In genomic region chr15:78565097-78565950, GRCh38 we compare ENCODE assay signal across 8 cellular contexts.
DNase-seq lines count a peak whose midpoint lies in the region; ATAC-seq and TF ChIP-seq lines count a peak whose summit lies in the region.

Gene CHRNA5, plus strand, starts transcription at chr15:78565520. Its CDS starts 200 bp downstream, at chr15:78565720.

- peaks cover 19% of the 10 kb centered on the region for H3K4me1 Mint-ChIP-seq in memory B cell

- H3K27ac Mint-ChIP-seq in memory B cell, result peak within 1 kb of the TSS; percentile 74

- DNase-seq in AG10803 (ENCODE audit: low read depth) (peak; percentile 66), NCI-H524 treated with DMSO at 0.1 percent for 48 hours (lab: John Stamatoyannopoulos, UW) (peak; percentile 69), ecto neural progenitor cell (ENCODE audit: low spot score) (peak; percentile 98), memory B cell (ENCODE audit: low spot score in 2 of 2) (peak; percentile 18 to 54)
- DNase-seq in activated CD4-positive, alpha-beta T cell treated with anti-CD3 and anti-CD28 coated beads, Interleukin-2, amount 50 U/mL, for 1 hour, result peak; percentile 41
- DNase-seq in stimulated activated CD8-positive, alpha-beta memory T cell treated with anti-CD3 and anti-CD28 coated beads, Interleukin-15, amount 100 ng/mL, for 4 hours (ENCODE audit: low read depth in 2 of 2), result peak; percentile 57 to 62

- H3K4me3 ChIP-seq in AG10803 (ENCODE audit: low read length), result peak within 1 kb of the TSS; percentile 66

- no peak for TF ChIP-seq CTCF in AG10803 (conservative IDR thresholded peaks at IDR 0.05; ENCODE audit: low read length)

- H3K27me3 Mint-ChIP-seq in memory B cell, result peaks cover 21% of the 10 kb centered on the region

- peak; percentile 81 for TF ChIP-seq POLR2A in GM19099 (IDR thresholded peaks at IDR 0.05; ENCODE audit: extremely low read depth, insufficient read length, low read depth)

- no peaks in the 10 kb centered on the region for H3K36me3 Mint-ChIP-seq in memory B cell

- H3K4me3 Mint-ChIP-seq in memory B cell, result peak within 1 kb of the TSS; percentile 98

- peak; percentile 80 for ATAC-seq in HG03442 (IDR thresholded peaks at IDR 0.05; ENCODE audit: unreplicated experiment)
- ATAC-seq in memory B cell (ENCODE audit: low read depth), result peak; percentile 84

- no peaks in the 10 kb centered on the region for H3K9me3 Mint-ChIP-seq in memory B cell

Comparison
In these comparisons a context has a peak if more than half of its experiments do, and no peak if none do; other contexts are left out.
1. Peak in every context shown above with its lines: DNase-seq, ATAC-seq and H3K4me3 ChIP-seq.
2. DNase-seq: peak in every context shown above with its lines; median percentile 98 in ecto neural progenitor cell; 69 in NCI-H524 treated with DMSO at 0.1 percent for 48 hours; 66 in AG10803; 60 in stimulated activated CD8-positive, alpha-beta memory T cell treated with anti-CD3 and anti-CD28 coated beads, Interleukin-15, amount 100 ng/mL, for 4 hours; 41 in activated CD4-positive, alpha-beta T cell treated with anti-CD3 and anti-CD28 coated beads, Interleukin-2, amount 50 U/mL, for 1 hour; 36 in memory B cell.